Comparison of ENCODE assay signal across 32 cellular contexts in the genomic region with DNA sequence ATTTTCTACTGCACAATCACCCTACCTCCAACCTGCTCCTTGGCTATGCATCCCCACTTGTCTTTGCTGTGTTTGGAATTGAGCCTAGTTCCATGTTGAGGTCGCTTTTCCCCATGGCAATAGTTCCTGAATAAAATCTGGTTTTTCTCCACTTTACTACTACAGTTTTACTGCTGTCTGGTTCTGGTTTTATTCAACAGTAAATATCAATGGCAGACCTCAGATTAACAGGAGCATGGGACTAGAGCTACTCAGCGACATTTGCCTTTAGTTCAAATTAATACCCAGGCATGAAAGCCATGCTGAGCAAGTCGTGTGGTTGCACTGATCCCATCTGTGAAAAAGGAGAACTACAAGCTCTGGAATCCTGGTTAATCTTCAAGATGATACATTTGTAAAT.
"Had no signal": no experiment of that assay in that cellular context is flagged by ENCODE, and none has a peak within 500 bp of the region (broad histone marks: within the 10 kb centered on the region; RNA-seq: fewer than 3 reads in every experiment).

No MANE protein-coding gene starts in this region.

- H3K27me3 ChIP-seq: brain microvascular endothelial cell, esophagus squamous epithelium had no signal

- ATAC-seq: activated CD4-positive, CD25-positive, alpha-beta regulatory T cell treated with anti-CD3 and anti-CD28 coated beads, Interleukin-2, amount 50 U/mL, for 24 hours; activated CD8-positive, alpha-beta T cell treated with anti-CD3 and anti-CD28 coated beads for 36 hours; activated T-cell treated with anti-CD3 and anti-CD28 coated beads, Interleukin-2, amount 50 U/mL, for 4 hours; activated T-helper 17 cell treated with anti-CD3 and anti-CD28 coated beads, Interleukin-2, amount 50 U/mL, for 72 hours; effector memory CD8-positive, alpha-beta T cell had no signal

- DNase-seq: activated B cell treated with CpG ODN at 0.5 μM for 24 hours; activated CD4-positive, alpha-beta T cell treated with anti-CD3 and anti-CD28 coated beads for 48 hours; activated CD4-positive, alpha-beta T cell treated with anti-CD3 and anti-CD28 coated beads, Interleukin-2, amount 50 U/mL, for 1 hour; activated CD4-positive, alpha-beta T cell treated with anti-CD3 and anti-CD28 coated beads, Interleukin-2, amount 50 U/mL, for 48 hours; activated CD8-positive, alpha-beta memory T cell treated with anti-CD3 and anti-CD28 coated beads for 24 hours; activated CD8-positive, alpha-beta T cell treated with anti-CD3 and anti-CD28 coated beads for 36 hours; activated effector memory CD4-positive, alpha-beta T cell treated with Interleukin-2 at 50 U/mL for 16 hours; activated gamma-delta T cell treated with Interleukin-2 at 50 U/mL for 16 hours; activated naive CD4-positive, alpha-beta T cell treated with anti-CD3 and anti-CD28 coated beads, Interleukin-2, amount 50 U/mL, for 16 hours; activated naive CD4-positive, alpha-beta T cell treated with Interleukin-2 at 50 U/mL for 16 hours; activated T-cell treated with anti-CD3 and anti-CD28 coated beads, Interleukin-2, amount 50 U/mL, for 4 hours; amniotic stem cell; anterior cingulate cortex; brain microvascular endothelial cell; caudate nucleus; cortex of kidney; dermis blood vessel endothelial cell; effector CD4-positive, alpha-beta T cell; effector memory CD8-positive, alpha-beta T cell; esophagus squamous epithelium; foreskin fibroblast; head of caudate nucleus; T-helper 2 cell; WERI-Rb-1 had no signal

- FAIRE-seq: astrocyte, colon, endothelial cell of umbilical vein, frontal cortex, TTC549 had no signal

- H3K36me3 ChIP-seq: brain microvascular endothelial cell, esophagus squamous epithelium, WERI-Rb-1 had no signal

- H3K9me3 ChIP-seq: esophagus squamous epithelium had no signal

- H3K4me1 ChIP-seq: esophagus squamous epithelium had no signal

- H3K4me3 ChIP-seq: esophagus squamous epithelium had no signal

- H3K27ac ChIP-seq: brain microvascular endothelial cell, epithelial cell of prostate, esophagus squamous epithelium, WERI-Rb-1 had no signal
